In the genomic region with DNA sequence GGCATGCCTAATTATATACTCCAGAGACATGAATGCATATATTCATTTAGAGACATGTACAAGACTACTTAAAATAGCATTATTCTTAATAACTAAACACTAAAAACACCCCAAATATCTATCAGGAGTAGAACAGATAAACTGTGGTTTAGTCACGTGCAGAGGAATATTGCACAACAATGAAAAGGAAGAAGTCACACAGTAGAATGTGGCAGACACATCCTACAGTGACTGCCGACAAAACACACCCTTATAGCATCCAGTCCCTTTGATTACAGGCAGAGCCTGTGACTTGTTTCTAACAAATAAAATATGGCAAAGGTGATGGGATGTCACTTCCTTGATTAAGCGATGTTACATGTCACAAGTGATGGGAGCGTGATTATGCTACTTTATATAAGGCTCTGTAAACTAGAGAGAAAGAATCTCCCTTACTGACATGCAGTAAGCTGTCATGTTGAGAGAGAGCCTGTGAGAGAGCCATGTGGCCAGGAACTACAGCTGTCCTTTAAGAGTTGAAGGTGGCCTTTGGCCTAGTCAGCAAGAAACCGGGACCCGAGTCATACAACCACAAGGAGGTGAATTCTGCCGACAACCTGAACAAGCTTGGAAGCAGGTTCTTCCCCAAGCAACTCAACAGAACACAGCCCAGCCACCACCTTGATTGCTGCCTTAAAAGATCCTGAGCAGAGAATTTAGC, we compare ENCODE assay signal across 20 cellular contexts.
"Had no signal": no experiment of that assay in that cellular context is flagged by ENCODE, and none has a peak within 500 bp of the region (broad histone marks: within the 10 kb centered on the region; RNA-seq: fewer than 3 reads in every experiment).

No MANE protein-coding gene starts in this region.

- H3K36me3 ChIP-seq: gastrocnemius medialis, heart left ventricle, pancreas, right lobe of liver had no signal

- H3K27ac ChIP-seq: gastrocnemius medialis, heart left ventricle, pancreas, right lobe of liver, testis had no signal

- DNase-seq: activated CD4-positive, CD25-positive, alpha-beta regulatory T cell; activated CD8-positive, alpha-beta memory T cell treated with anti-CD3 and anti-CD28 coated beads, Interleukin-2, amount 10 ng/mL, durations not matched to agents 7 days and 5 days; activated naive CD4-positive, alpha-beta T cell treated with Interleukin-2 at 50 U/mL for 16 hours; activated T-cell treated with anti-CD3 and anti-CD28 coated beads, Interleukin-2, amount 50 U/mL, for 1 hour; anterior cingulate cortex; caudate nucleus; gastrocnemius medialis; heart left ventricle; left ventricle myocardium superior; naive B cell; pancreas; right lobe of liver; stimulated activated CD4-positive, alpha-beta T cell treated with anti-CD3 and anti-CD28 coated beads, Interleukin-4, amount 100 ng/mL, for 24 hours; testis had no signal

- H3K4me1 ChIP-seq: pancreas, right lobe of liver, testis had no signal

- H3K9me3 ChIP-seq: gastrocnemius medialis, heart left ventricle, pancreas, right lobe of liver, testis had no signal

- H3K4me1 Mint-ChIP-seq: activated CD8-positive, alpha-beta memory T cell treated with anti-CD3 and anti-CD28 coated beads, Interleukin-2, amount 10 ng/mL, durations not matched to agents 7 days and 5 days; activated T-helper 17 cell treated with anti-CD3 and anti-CD28 coated beads, Interleukin-2, amount 50 U/mL, for 72 hours; naive B cell; stimulated activated memory B cell treated with anti-CD40 and anti-IgM and Interleukin-4, amounts not matched to agents 10 μg/mL and 1 μg/mL and 100 μg/mL, for 72 hours had no signal

- H3K27ac Mint-ChIP-seq: activated CD8-positive, alpha-beta memory T cell treated with anti-CD3 and anti-CD28 coated beads, Interleukin-2, amount 10 ng/mL, durations not matched to agents 7 days and 5 days; activated T-helper 17 cell treated with anti-CD3 and anti-CD28 coated beads, Interleukin-2, amount 50 U/mL, for 72 hours; brain; stimulated activated memory B cell treated with anti-CD40 and anti-IgM and Interleukin-4, amounts not matched to agents 10 μg/mL and 1 μg/mL and 100 μg/mL, for 72 hours; T-helper 2 cell treated with Interferon-gamma antibody and Interleukin-4, amounts not matched to agents 5 μg/mL and 100 μg/mL, for 36 hours; type B pancreatic cell had no signal

- H3K27me3 Mint-ChIP-seq: naive B cell; stimulated activated memory B cell treated with anti-CD40 and anti-IgM and Interleukin-4, amounts not matched to agents 10 μg/mL and 1 μg/mL and 100 μg/mL, for 72 hours; type B pancreatic cell had no signal

- H3K9me3 Mint-ChIP-seq: activated T-helper 17 cell treated with anti-CD3 and anti-CD28 coated beads, Interleukin-2, amount 50 U/mL, for 72 hours; brain; naive B cell; stimulated activated memory B cell treated with anti-CD40 and anti-IgM and Interleukin-4, amounts not matched to agents 10 μg/mL and 1 μg/mL and 100 μg/mL, for 72 hours; T-helper 2 cell treated with Interferon-gamma antibody and Interleukin-4, amounts not matched to agents 5 μg/mL and 100 μg/mL, for 36 hours; type B pancreatic cell had no signal

- H3K4me3 Mint-ChIP-seq: activated CD8-positive, alpha-beta memory T cell treated with anti-CD3 and anti-CD28 coated beads, Interleukin-2, amount 10 ng/mL, durations not matched to agents 7 days and 5 days; activated T-helper 17 cell treated with anti-CD3 and anti-CD28 coated beads, Interleukin-2, amount 50 U/mL, for 72 hours; brain; naive B cell; stimulated activated memory B cell treated with anti-CD40 and anti-IgM and Interleukin-4, amounts not matched to agents 10 μg/mL and 1 μg/mL and 100 μg/mL, for 72 hours; T-helper 2 cell treated with Interferon-gamma antibody and Interleukin-4, amounts not matched to agents 5 μg/mL and 100 μg/mL, for 36 hours; type B pancreatic cell had no signal

- ATAC-seq: activated CD8-positive, alpha-beta memory T cell treated with anti-CD3 and anti-CD28 coated beads, Interleukin-2, amount 10 ng/mL, durations not matched to agents 7 days and 5 days; activated T-helper 17 cell treated with anti-CD3 and anti-CD28 coated beads, Interleukin-2, amount 50 U/mL, for 72 hours; gastrocnemius medialis; heart left ventricle; left ventricle myocardium superior; pancreas; stimulated activated memory B cell treated with anti-CD40 and anti-IgM and Interleukin-4, amounts not matched to agents 10 μg/mL and 1 μg/mL and 100 μg/mL, for 72 hours had no signal

- H3K36me3 Mint-ChIP-seq: activated CD8-positive, alpha-beta memory T cell treated with anti-CD3 and anti-CD28 coated beads, Interleukin-2, amount 10 ng/mL, durations not matched to agents 7 days and 5 days; brain; naive B cell; stimulated activated memory B cell treated with anti-CD40 and anti-IgM and Interleukin-4, amounts not matched to agents 10 μg/mL and 1 μg/mL and 100 μg/mL, for 72 hours; type B pancreatic cell had no signal

- H3K4me3 ChIP-seq: gastrocnemius medialis, heart left ventricle, pancreas, right lobe of liver, smooth muscle cell, testis had no signal

- H3K27me3 ChIP-seq: gastrocnemius medialis, pancreas, right lobe of liver, testis had no signal
